ENCODE assay signal across 8 cellular contexts in the genomic region with DNA sequence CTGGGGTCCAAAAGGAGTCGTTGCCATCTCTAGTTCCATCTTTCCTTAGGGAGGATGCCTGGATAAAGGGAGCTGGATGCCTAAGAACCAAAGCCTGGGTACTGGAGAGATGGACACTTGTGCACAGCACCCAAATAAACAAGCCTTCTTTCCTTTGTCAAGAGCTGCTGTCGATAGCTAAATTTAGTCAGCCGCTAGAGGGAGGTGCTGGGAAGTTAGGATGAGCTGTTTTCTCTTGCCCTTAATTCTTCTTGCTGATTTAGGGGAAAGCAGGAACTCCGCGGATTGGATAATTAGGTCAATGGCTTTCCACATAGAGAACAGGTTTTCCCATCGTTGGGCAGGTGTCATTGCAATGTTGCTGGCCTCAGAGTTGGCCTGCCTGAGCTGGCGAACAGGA. TPM values are rescaled to one million over a fixed set of nuclear protein-coding genes. Genes with fewer than 3 reads are reported as not detected.
DNase-seq lines count a peak whose midpoint lies in the region; ATAC-seq and TF ChIP-seq lines count a peak whose summit lies in the region.

No MANE protein-coding gene starts in this region.

- H3K36me3 ChIP-seq in heart right ventricle: no peaks in the 10 kb centered on the region

- DNase-seq in heart right ventricle: peak in 1 of 2 donors; percentile 17
- DNase-seq in right cardiac atrium: no peak
- peak; percentile 97 for DNase-seq in NCI-H510A treated with DMSO at 0.1 percent for 48 hours (lab: John Stamatoyannopoulos, UW)
- DNase-seq in dedifferentiated amniotic fluid mesenchymal stem cell (ENCODE audit: extremely low spot score): peak; percentile 67
- peak; percentile 77 for DNase-seq in myocyte (ENCODE audit: low read depth)
- DNase-seq in NCI-H128 (lab: John Stamatoyannopoulos, UW; ENCODE audit: unreplicated experiment): no peak

- H3K9me3 ChIP-seq in heart right ventricle (no peaks in the 10 kb centered on the region), right cardiac atrium (ENCODE audit: control insufficient read depth, low read length) (no peaks in the 10 kb centered on the region)

- ATAC-seq in heart right ventricle: peak in 2 of 8 donors; percentile 29 to 37
- ATAC-seq in right cardiac atrium: no peak
- no peak for ATAC-seq in HG02870 (IDR thresholded peaks at IDR 0.05; ENCODE audit: unreplicated experiment)
- no peak for ATAC-seq in GM19023 (IDR thresholded peaks at IDR 0.05; ENCODE audit: unreplicated experiment)

- H3K27ac ChIP-seq in heart right ventricle (no peak overlapping the region), right cardiac atrium (ENCODE audit: low read length) (no peak overlapping the region)

- intact Hi-C loops in heart right ventricle (cut with DNase I): loop anchor here in 4 of 10 donors (10.0 kb wide), 2 partner anchors 334 to 464 kb away; partner anchors contain the start of gene SERPINB8 (in 1 of the 4)
- intact Hi-C loops in right cardiac atrium (cut with DNase I): loop anchor here in 2 of 4 donors (10.0 kb wide), 1 partner anchor 64 kb away; no protein-coding TSS in a partner anchor

- no peak overlapping the region for H3K4me3 ChIP-seq in heart right ventricle
- H3K4me3 ChIP-seq in right cardiac atrium (ENCODE audit: low read length): no peak overlapping the region

- TF ChIP-seq CTCF in heart right ventricle (IDR thresholded peaks at IDR 0.05): peak in 7 of 9 donors; percentile 42 to 58 (median 52)

- no peaks in the 10 kb centered on the region for H3K4me1 ChIP-seq in heart right ventricle
- H3K4me1 ChIP-seq in right cardiac atrium (ENCODE audit: control insufficient read depth, insufficient read depth, low read length): no peaks in the 10 kb centered on the region

- H3K27me3 ChIP-seq in heart right ventricle: peaks cover 0 to 21% (median 4%) of the 10 kb centered on the region in 7 donors
- no peaks in the 10 kb centered on the region for H3K27me3 ChIP-seq in right cardiac atrium (ENCODE audit: control insufficient read depth, insufficient read depth)

- WGBS in heart right ventricle, 2 donors: 18% methylated on average over 7 of the region's 7 CpGs
- 19% methylated on average over 7 of the region's 7 CpGs for WGBS in right cardiac atrium

RNA-seq across cellular contexts. Expression of gene SERPINB12, which starts 30.9 kb away (rescaled TPM):
- total RNA-seq in heart right ventricle (not detected), right cardiac atrium (not detected), myocyte (0.68 and 1.9 TPM in 2 replicates)
- polyA plus RNA-seq in heart right ventricle (not detected), right cardiac atrium (not detected)
- polyA plus RNA-seq in myocyte (2012): 0.57 TPM

RNA-seq across cellular contexts. Expression of gene SERPINB5, which starts 34.5 kb away (rescaled TPM):
- total RNA-seq in heart right ventricle: not detected
- polyA plus RNA-seq in heart right ventricle: under 1 TPM in 1 of 2 donors, not detected in 1; 0.03 TPM
- total RNA-seq in right cardiac atrium: not detected
- polyA plus RNA-seq in right cardiac atrium: not detected
- total RNA-seq in myocyte: not detected in 2 replicates
- not detected for polyA plus RNA-seq in myocyte (2012)

Comparison
In these comparisons a context has a peak if more than half of its experiments do, and no peak if none do; other contexts are left out.
1. DNase-seq: peak in NCI-H510A treated with DMSO at 0.1 percent for 48 hours (single experiment), dedifferentiated amniotic fluid mesenchymal stem cell (single experiment) and myocyte (single experiment); none in right cardiac atrium (0 of 3) and NCI-H128 (single experiment).